8 cellular contexts compared by ENCODE assay signal in the genomic region with DNA sequence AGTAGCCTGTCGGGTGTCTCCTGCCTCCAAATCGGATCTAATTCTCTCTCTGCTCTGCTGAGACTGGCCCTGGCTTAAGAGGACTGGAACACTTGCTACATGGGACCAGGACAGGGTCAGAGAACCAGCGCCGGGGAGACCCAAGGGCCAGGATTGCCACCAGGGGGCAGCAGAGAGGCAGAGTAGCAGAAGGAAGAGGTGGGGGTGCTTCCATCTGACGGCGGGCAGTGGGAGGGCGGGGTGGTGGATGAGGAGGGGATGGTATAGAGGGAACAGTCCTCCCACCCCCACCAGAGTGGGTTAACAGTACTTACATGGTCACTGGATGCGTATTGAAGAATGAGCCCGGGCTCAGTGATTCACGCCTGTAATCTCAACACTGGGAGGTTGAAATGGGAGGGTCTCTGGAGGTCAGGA. TPM values are rescaled to one million over a fixed set of nuclear protein-coding genes. Genes with fewer than 3 reads are reported as not detected.
DNase-seq lines count a peak whose midpoint lies in the region; TF ChIP-seq lines count a peak whose summit lies in the region.

No MANE protein-coding gene starts in this region.

- no peaks in the 10 kb centered on the region for H3K79me2 ChIP-seq in PC-9 (ENCODE audit: low read depth)

- H3K4me1 Mint-ChIP-seq in neural crest cell, result peaks cover 6% of the 10 kb centered on the region

- H2AFZ ChIP-seq in PC-9, result peak overlapping the region; percentile 66; the same call in 1 of the 2 replicates

- no peak overlapping the region for H3K4me3 Mint-ChIP-seq in neural crest cell

- POLR2A ChIA-PET in HEK293T (lab: Yijun Ruan, JAX), result no interaction called here
- POLR2A ChIA-PET in PC-9 (lab: Charles Lee; ENCODE audit: unreplicated experiment), result no interaction called here

- H3K4me3 ChIP-seq in PC-9 (peak overlapping the region; percentile 42; the same call in 1 of the 2 replicates), fibroblast of mammary gland (ENCODE audit: control insufficient read depth, low read depth, low read length) (no peak overlapping the region), stomach (no peak overlapping the region)

- TF ChIP-seq POLR2A in stomach (IDR thresholded peaks at IDR 0.05), result no peak

- H3K4me1 ChIP-seq in PC-9 (replicated peaks; ENCODE audit: insufficient read depth), result peaks cover 10% of the 10 kb centered on the region
- H3K4me1 ChIP-seq in stomach, result peaks cover 0 to 20% (median 2%) of the 10 kb centered on the region in 4 donors

- WGBS in stomach, 5 donors, result 9 to 13% (median 11%) methylated on average over 10 of the region's 10 CpGs

- H3K36me3 ChIP-seq in PC-9 (ENCODE audit: low read depth) (no peaks in the 10 kb centered on the region), stomach (peaks cover 7 to 25% (median 22%) of the 10 kb centered on the region in 4 donors)

- no peak for TF ChIP-seq EP300 in stomach (IDR thresholded peaks at IDR 0.05)

- no peak overlapping the region for H3K27ac ChIP-seq in C4-2B
- H3K27ac ChIP-seq in PC-9, result peak overlapping the region; percentile 65
- no peak overlapping the region for H3K27ac ChIP-seq in stomach

- H3K9me2 ChIP-seq in PC-9 (ENCODE audit: insufficient read depth), result no peaks in the 10 kb centered on the region

- BruUV-seq in PC-9 (replicated peaks; lab: Mats Ljungman, UMichigan), result no TSS peak

- intact Hi-C loops in PC-9 (cut with micrococcal nuclease; ENCODE audit: unreplicated experiment) (loop anchor here (1.0 to 10.0 kb wide), 2 partner anchors 11 to 74 kb away; no protein-coding TSS in a partner anchor), stomach (cut with DNase I; ENCODE audit: low total_unique reads) (no loop called here)

- H3K27me3 Mint-ChIP-seq in neural crest cell (ENCODE audit: low read depth), result no peaks in the 10 kb centered on the region

- H3K9me3 Mint-ChIP-seq in neural crest cell, result no peaks in the 10 kb centered on the region

- H3F3A ChIP-seq in PC-9 (ENCODE audit: insufficient read depth, low read depth), result peaks cover 22% of the 10 kb centered on the region

- CTCF ChIA-PET in HEK293T (lab: Yijun Ruan, JAX) (interaction anchor here (0.8 kb wide), 1 partner anchor 25 kb away, joined by 7 read pairs; no protein-coding TSS in a partner anchor), PC-9 (lab: Charles Lee) (interaction anchor here (0.6 to 1.0 kb wide), 9 partner anchors 10 to 1761 kb away, joined by 3 to 8 read pairs (median 4); no protein-coding TSS in a partner anchor)

- H3K27me3 ChIP-seq in PC-9 (ENCODE audit: insufficient read depth, low read depth) (no peaks in the 10 kb centered on the region), stomach (no peaks in the 10 kb centered on the region)

- H4K20me1 ChIP-seq in PC-9 (ENCODE audit: insufficient read depth), result no peaks in the 10 kb centered on the region

- peaks cover 3% of the 10 kb centered on the region for H3K36me3 Mint-ChIP-seq in neural crest cell (ENCODE audit: low read depth)

- H3K4me2 ChIP-seq in PC-9, result peak overlapping the region; percentile 74

- no peak overlapping the region for H3K27ac Mint-ChIP-seq in neural crest cell (ENCODE audit: unreplicated experiment)

- H3K9me3 ChIP-seq in PC-9 (ENCODE audit: insufficient read depth, low read depth), result 0 out of 2 replicates have a peak, but pooled peaks cover 4% of the 10 kb centered on the region
- H3K9me3 ChIP-seq in stomach, result peaks cover 0 to 7% (median 0%) of the 10 kb centered on the region in 4 donors

- TF ChIP-seq CTCF in C4-2B (conservative IDR thresholded peaks at IDR 0.05) (peak; percentile 80), PC-9 (conservative IDR thresholded peaks at IDR 0.05) (peak; percentile 99), fibroblast of mammary gland (conservative IDR thresholded peaks at IDR 0.05; ENCODE audit: control insufficient read depth, insufficient read depth, low read depth, low read length) (peak; percentile 82), neural crest cell (conservative IDR thresholded peaks at IDR 0.05) (peak; percentile 78), stomach (IDR thresholded peaks at IDR 0.05) (peak in 5 of 7 experiments; percentile 52 to 87 (median 70))

- peak; percentile 88 for DNase-seq in HEK293T (ENCODE audit: extremely low spot score)
- peak; percentile 62 to 82 for DNase-seq in PC-9
- peak; percentile 91 to 94 for DNase-seq in activated T-cell treated with anti-CD3 and anti-CD28 coated beads, Interleukin-2, amount 50 U/mL, for 48 hours
- DNase-seq in fibroblast of mammary gland (ENCODE audit: low read depth), result peak; percentile 61
- peak; percentile 96 for DNase-seq in neural crest cell (ENCODE audit: low read depth, low spot score)
- peak; percentile 85 for DNase-seq in stomach
- no peak for DNase-seq in GF-D8 (lab: John Stamatoyannopoulos, UW)

TF ChIP-seq in HEK293T, 16 proteins besides CTCF, POLR2A, EP300 and RAD21:
- TF ChIP-seq TARDBP (IDR thresholded peaks at IDR 0.05), result no peak
- TF ChIP-seq LEF1 (IDR thresholded peaks at IDR 0.05; ENCODE audit: borderline replicate concordance), result no peak
- no peak for TF ChIP-seq FOXK2 (IDR thresholded peaks at IDR 0.05)
- TF ChIP-seq FOXM1 (IDR thresholded peaks at IDR 0.05; ENCODE audit: borderline replicate concordance), result no peak
- no peak for TF ChIP-seq CTBP1 (IDR thresholded peaks at IDR 0.05; ENCODE audit: borderline replicate concordance)
- TF ChIP-seq ZNF384 (IDR thresholded peaks at IDR 0.05), result no peak
- TF ChIP-seq BHLHE40 (IDR thresholded peaks at IDR 0.05; ENCODE audit: borderline replicate concordance), result no peak
- TF ChIP-seq ARNT (IDR thresholded peaks at IDR 0.05), result no peak
- TF ChIP-seq SUZ12 (IDR thresholded peaks at IDR 0.05), result no peak
- no peak for TF ChIP-seq NFRKB (IDR thresholded peaks at IDR 0.05)
- no peak for TF ChIP-seq ELF4 (IDR thresholded peaks at IDR 0.05)
- TF ChIP-seq FOXA1 (IDR thresholded peaks at IDR 0.05), result no peak
- TF ChIP-seq HDGF (IDR thresholded peaks at IDR 0.05; ENCODE audit: borderline replicate concordance), result no peak
- TF ChIP-seq L3MBTL2 (conservative IDR thresholded peaks at IDR 0.05), result no peak
- TF ChIP-seq, protein P1, sequence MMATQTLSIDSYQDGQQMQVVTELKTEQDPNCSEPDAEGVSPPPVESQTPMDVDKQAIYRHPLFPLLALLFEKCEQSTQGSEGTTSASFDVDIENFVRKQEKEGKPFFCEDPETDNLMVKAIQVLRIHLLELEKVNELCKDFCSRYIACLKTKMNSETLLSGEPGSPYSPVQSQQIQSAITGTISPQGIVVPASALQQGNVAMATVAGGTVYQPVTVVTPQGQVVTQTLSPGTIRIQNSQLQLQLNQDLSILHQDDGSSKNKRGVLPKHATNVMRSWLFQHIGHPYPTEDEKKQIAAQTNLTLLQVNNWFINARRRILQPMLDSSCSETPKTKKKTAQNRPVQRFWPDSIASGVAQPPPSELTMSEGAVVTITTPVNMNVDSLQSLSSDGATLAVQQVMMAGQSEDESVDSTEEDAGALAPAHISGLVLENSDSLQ (IDR thresholded peaks at IDR 0.05), result no peak
- TF ChIP-seq SP1 (IDR thresholded peaks at IDR 0.05), result no peak

RNA-seq across cellular contexts. Expression of a gene that starts 11.9 kb away (rescaled TPM):
- total RNA-seq in PC-9 (2021), result 186 TPM in 2 replicates
- total RNA-seq in neural crest cell, result 175 and 179 TPM in 2 replicates
- 1,000 to 10,000 TPM in 1 of 5 donors, 100 to 1,000 TPM in 4; 204 to 1,097 (median 628) TPM for total RNA-seq in stomach
- 100 to 1,000 TPM; 496 to 589 (median 581) TPM for polyA plus RNA-seq in stomach

RNA-seq across cellular contexts. Expression of a gene that starts 13.9 kb away (rescaled TPM):
- total RNA-seq in PC-9 (2021) (not detected in 2 replicates), neural crest cell (not detected in 2 replicates), stomach (not detected)
- polyA plus RNA-seq in stomach, result not detected

RNA-seq across cellular contexts. Expression of a gene that starts 31.3 kb away (rescaled TPM):
- total RNA-seq in PC-9 (2021) (not detected in 2 replicates), neural crest cell (not detected in 2 replicates), stomach (not detected)
- not detected for polyA plus RNA-seq in stomach

RNA-seq across cellular contexts. Expression of a gene that starts 45.1 kb away (rescaled TPM):
- total RNA-seq in PC-9 (2021), result 225 and 296 TPM in 2 replicates
- 285 and 304 TPM in 2 replicates for total RNA-seq in neural crest cell
- 100 to 1,000 TPM; 110 to 784 (median 214) TPM for total RNA-seq in stomach
- polyA plus RNA-seq in stomach, result 100 to 1,000 TPM; 540 to 699 (median 547) TPM
